ENCODE assay signal across 8 cellular contexts in the genomic region with DNA sequence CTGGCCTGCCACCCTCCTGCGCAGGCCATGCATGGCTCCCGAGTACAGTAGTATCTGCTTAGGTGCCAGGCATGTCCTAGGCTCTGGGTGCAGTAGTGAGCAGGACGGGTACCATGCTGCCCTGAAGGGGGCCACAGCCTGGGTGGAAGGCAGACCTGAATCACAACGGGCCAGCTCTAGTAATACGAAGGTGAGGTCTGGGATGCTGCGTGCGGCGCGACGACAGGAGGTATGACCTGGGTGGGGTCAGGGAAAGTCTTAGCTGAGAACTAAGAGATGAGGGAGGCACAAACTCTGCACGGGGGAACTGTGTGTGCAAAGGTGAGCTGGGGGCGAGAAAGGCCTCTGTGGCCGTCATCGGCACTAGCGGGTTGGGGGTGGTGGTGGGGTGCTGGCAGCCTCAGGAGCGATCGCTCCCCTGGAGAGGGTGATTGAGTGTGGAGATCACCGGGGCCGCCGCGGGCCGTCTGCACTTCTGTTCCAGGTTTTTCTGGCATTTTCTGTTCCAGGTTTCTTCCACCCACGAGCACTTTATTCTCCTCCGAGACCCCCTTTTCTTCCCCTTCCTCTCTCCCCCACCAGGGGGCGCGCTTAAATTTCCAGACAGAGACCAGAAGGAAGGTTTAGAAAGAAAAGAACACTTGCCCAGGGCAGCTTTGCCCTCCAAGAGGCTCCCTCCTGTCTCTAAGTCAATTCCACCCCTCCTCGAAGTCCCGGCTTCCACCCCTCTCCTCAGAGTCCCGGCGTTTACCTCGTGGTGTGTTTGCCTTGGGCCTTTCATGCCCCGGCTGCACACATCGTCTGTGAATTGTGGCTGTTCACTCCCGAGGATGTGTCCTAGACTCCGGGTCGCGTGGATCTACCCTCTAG. TPM values are rescaled to one million over a fixed set of nuclear protein-coding genes. Genes with fewer than 3 reads are reported as not detected.
DNase-seq lines count a peak whose midpoint lies in the region; ATAC-seq, FAIRE-seq and TF ChIP-seq lines count a peak whose summit lies in the region.

No MANE protein-coding gene starts in this region.

- H3K9me3 ChIP-seq in H1 (ENCODE audit: insufficient read depth in 2 of 2, low read depth in 1 of 2, low read length in 1 of 2) (no peaks in the 10 kb centered on the region), stomach (no peaks in the 10 kb centered on the region)

- no peaks in the 10 kb centered on the region for H3K23me2 ChIP-seq in H1 (ENCODE audit: low read depth, low read length)

- no peak overlapping the region for H2AK5ac ChIP-seq in H1 (ENCODE audit: low read depth, low read length)

- no peak overlapping the region for H3K4me2 ChIP-seq in H1 (ENCODE audit: insufficient read depth in 1 of 2, low read depth in 2 of 2, low read length in 2 of 2)

- H4K8ac ChIP-seq in H1 (ENCODE audit: extremely low read depth, insufficient read depth, low read length) = no peak overlapping the region

- H3K23ac ChIP-seq in H1 (ENCODE audit: insufficient read length) = no peak overlapping the region

- H3K4ac ChIP-seq in H1 (replicated peaks; ENCODE audit: insufficient read length, low read depth, low read length) = no peak overlapping the region

- no peaks in the 10 kb centered on the region for H3K79me2 ChIP-seq in H1 (ENCODE audit: control insufficient read depth in 1 of 2, insufficient read depth in 2 of 2, low read length in 2 of 2)

- intact Hi-C loops in stomach (cut with DNase I; ENCODE audit: low total_unique reads) = no loop called here

- peaks cover 18% of the 10 kb centered on the region for H3K27me3 Mint-ChIP-seq in activated CD4-positive, alpha-beta memory T cell treated with anti-CD3 and anti-CD28 coated beads, Interleukin-2, amount 10 ng/mL, durations not matched to agents 7 days and 5 days
- H3K27me3 Mint-ChIP-seq in naive B cell = peaks cover 18 to 35% (median 19%) of the 10 kb centered on the region in 3 donors

- H2BK12ac ChIP-seq in H1 (ENCODE audit: low read depth, low read length) = no peak overlapping the region

- peaks cover 0 to 6% (median under 1%) of the 10 kb centered on the region in 4 experiments; a peak in 3 of 7 replicates for H3K4me1 ChIP-seq in H1 (replicated peaks in 1 of 4; ENCODE audit: control insufficient read depth in 3 of 4, insufficient read depth in 4 of 4, low read length in 3 of 4)
- H3K4me1 ChIP-seq in stomach = peaks cover 0 to 45% (median 18%) of the 10 kb centered on the region in 4 donors

- no peak overlapping the region for H2BK15ac ChIP-seq in H1 (ENCODE audit: low read length)

- CTCF ChIA-PET in activated CD4-positive, alpha-beta memory T cell treated with anti-CD3 and anti-CD28 coated beads, Interleukin-2, amount 10 ng/mL, durations not matched to agents 7 days and 5 days (lab: Charles Lee) = interaction anchor here (0.6 to 2.1 kb wide), 9 partner anchors 8 to 352 kb away, joined by 3 to 8 read pairs (median 5); a partner anchor contains a TSS
- CTCF ChIA-PET in H1 (lab: Charles Lee; ENCODE audit: partially characterized antibody) = interaction anchor here (0.7 to 3.5 kb wide), 53 partner anchors 9 to 1011 kb away, joined by 3 to 54 read pairs (median 4); a partner anchor contains a TSS

- H3K4me3 Mint-ChIP-seq in activated CD4-positive, alpha-beta memory T cell treated with anti-CD3 and anti-CD28 coated beads, Interleukin-2, amount 10 ng/mL, durations not matched to agents 7 days and 5 days = no peak overlapping the region
- H3K4me3 Mint-ChIP-seq in naive B cell = peak overlapping the region in 6 of 8 donors; percentile 41 to 78 (median 61)

- no peak overlapping the region for H3K18ac ChIP-seq in H1 (ENCODE audit: extremely low read depth, low read length)

- peak overlapping the region; percentile 37 for H4K91ac ChIP-seq in H1 (replicated peaks; ENCODE audit: insufficient read length, low read length)

- H3K79me1 ChIP-seq in H1 (ENCODE audit: low read depth, low read length) = no peaks in the 10 kb centered on the region

- DNase-seq in NCI-H526 (lab: John Stamatoyannopoulos, UW) (peak; percentile 23 to 65), NCI-H526 treated with DMSO at 0.1 percent for 48 hours (lab: John Stamatoyannopoulos, UW) (no peak), NCI-H82 (lab: John Stamatoyannopoulos, UW) (peak; percentile 71), H1 (ENCODE audit: low read depth in 1 of 2, low spot score in 2 of 2) (peak in 1 of 2 experiments; percentile 97), naive B cell (peak; percentile 55), stomach (peak; percentile 69)
- DNase-seq in activated CD4-positive, alpha-beta memory T cell treated with anti-CD3 and anti-CD28 coated beads, Interleukin-2, amount 10 ng/mL, durations not matched to agents 7 days and 5 days = peak; percentile 65

- H3K56ac ChIP-seq in H1 (replicated peaks; ENCODE audit: insufficient read length, low read depth, low read length) = no peak overlapping the region

- H3K27ac ChIP-seq in H1 (ENCODE audit: low read depth, low read length) = no peak overlapping the region
- H3K27ac ChIP-seq in stomach = peak overlapping the region in 2 of 5 donors; percentile 19 to 61

- TF ChIP-seq POLR2A in H1 (IDR thresholded peaks at IDR 0.05; ENCODE audit: control extremely low read depth in 1 of 2, low read depth in 2 of 2, low read length in 2 of 2) = no peak
- no peak for TF ChIP-seq POLR2A in stomach (IDR thresholded peaks at IDR 0.05)
- TF ChIP-seq POLR2A in GM18505 (IDR thresholded peaks at IDR 0.05; ENCODE audit: borderline replicate concordance, extremely low read depth, insufficient read depth, insufficient read length) = no peak

- TF ChIP-seq CTCF in H1 (IDR thresholded peaks at IDR 0.05; ENCODE audit: control extremely low read depth in 1 of 3, insufficient read depth in 1 of 3, low read depth in 1 of 3, low read length in 3 of 3) (peak; percentile 47 to 76 (median 73)), stomach (IDR thresholded peaks at IDR 0.05) (peak in 6 of 7 experiments; percentile 25 to 94 (median 79))

- POLR2A ChIA-PET in activated CD4-positive, alpha-beta memory T cell treated with anti-CD3 and anti-CD28 coated beads, Interleukin-2, amount 10 ng/mL, durations not matched to agents 7 days and 5 days (lab: Charles Lee) = no interaction called here
- POLR2A ChIA-PET in H1 (lab: Charles Lee; ENCODE audit: partially characterized antibody) = interaction anchor here (0.6 to 1.5 kb wide), 3 partner anchors 13 to 54 kb away, joined by 3 to 6 read pairs (median 4); a partner anchor contains a TSS

- no peak overlapping the region for H3K27ac Mint-ChIP-seq in activated CD4-positive, alpha-beta memory T cell treated with anti-CD3 and anti-CD28 coated beads, Interleukin-2, amount 10 ng/mL, durations not matched to agents 7 days and 5 days
- H3K27ac Mint-ChIP-seq in naive B cell = peak overlapping the region in 1 of 6 donors; percentile 69

- TF ChIP-seq EP300 in H1 (IDR thresholded peaks at IDR 0.05; ENCODE audit: borderline replicate concordance in 1 of 2, low read depth in 2 of 2, low read length in 2 of 2) (no peak), stomach (IDR thresholded peaks at IDR 0.05) (no peak)

- H3K14ac ChIP-seq in H1 (ENCODE audit: insufficient read length) = no peak overlapping the region

- H3K9me3 Mint-ChIP-seq in activated CD4-positive, alpha-beta memory T cell treated with anti-CD3 and anti-CD28 coated beads, Interleukin-2, amount 10 ng/mL, durations not matched to agents 7 days and 5 days = no peaks in the 10 kb centered on the region
- H3K9me3 Mint-ChIP-seq in naive B cell = peaks cover 0 to 1% (median 0%) of the 10 kb centered on the region in 7 donors

- H3K9ac ChIP-seq in H1 (replicated peaks in 1 of 4; ENCODE audit: extremely low read depth in 1 of 4, low read depth in 3 of 4, low read length in 3 of 4) = no peak overlapping the region

- H2AFZ ChIP-seq in H1 (ENCODE audit: low read length) = no peak overlapping the region

- no peaks in the 10 kb centered on the region for H4K20me1 ChIP-seq in H1 (replicated peaks in 1 of 2; ENCODE audit: control insufficient read depth in 1 of 2, insufficient read depth in 2 of 2, low read length in 2 of 2)

- peak; percentile 28 for FAIRE-seq in H1 (lab: Jason Lieb, UNC)

- 68% methylated on average over 35 of the region's 37 CpGs; no CpG with 5 or more reads in 1 of the 2 experiments for WGBS in H1 (ENCODE audit: extremely low coverage in 1 of 2, insufficient coverage in 1 of 2, insufficient read length in 1 of 2, insufficient replicate concordance in 2 of 2, low coverage in 1 of 2, low lambda C conversion rate in 2 of 2, missing lambda C conversion rate in 1 of 2), 2 experiments
- 49 to 57% (median 53%) methylated on average over 37 of the region's 37 CpGs for WGBS in stomach, 5 donors

- TF ChIP-seq RAD21 in H1 (IDR thresholded peaks at IDR 0.05 in 1 of 2, conservative IDR thresholded peaks at IDR 0.05 in 1 of 2; ENCODE audit: low read depth in 2 of 2, low read length in 2 of 2) = peak; percentile 66 to 75

- no peak overlapping the region for H2BK20ac ChIP-seq in H1 (ENCODE audit: low read length)

- no peaks in the 10 kb centered on the region for H3K36me3 Mint-ChIP-seq in activated CD4-positive, alpha-beta memory T cell treated with anti-CD3 and anti-CD28 coated beads, Interleukin-2, amount 10 ng/mL, durations not matched to agents 7 days and 5 days (ENCODE audit: low read depth)
- H3K36me3 Mint-ChIP-seq in naive B cell = no peaks in the 10 kb centered on the region

- H3K4me3 ChIP-seq in H1 (ENCODE audit: extremely low read depth in 1 of 4, insufficient read depth in 2 of 4, low read depth in 3 of 4, low read length in 4 of 4) (no peak overlapping the region), stomach (peak overlapping the region in 3 of 4 donors; percentile 12 to 33 (median 26))

- no peak overlapping the region for H4K5ac ChIP-seq in H1 (ENCODE audit: insufficient read length, low read depth, low read length)

- H2BK5ac ChIP-seq in H1 (ENCODE audit: low read depth, low read length) = no peak overlapping the region

- ATAC-seq in naive B cell (ENCODE audit: low read depth in 2 of 2) = peak; percentile 52 to 55
- no peak for ATAC-seq in GM18505 (IDR thresholded peaks at IDR 0.05; ENCODE audit: unreplicated experiment)

- H3K27me3 ChIP-seq in H1 (replicated peaks in 1 of 4; ENCODE audit: control insufficient read depth in 3 of 4, extremely low read depth in 1 of 4, insufficient read depth in 3 of 4, low read length in 3 of 4) = no peaks in the 10 kb centered on the region
- H3K27me3 ChIP-seq in stomach = no peaks in the 10 kb centered on the region

- no peaks in the 10 kb centered on the region; a peak in 1 of 8 replicates for H3K36me3 ChIP-seq in H1 (ENCODE audit: control insufficient read depth in 2 of 4, insufficient read depth in 4 of 4, low read length in 3 of 4)
- H3K36me3 ChIP-seq in stomach = peaks cover 0 to 38% (median 18%) of the 10 kb centered on the region in 4 donors

- H2BK120ac ChIP-seq in H1 (replicated peaks; ENCODE audit: low read depth, low read length) = no peak overlapping the region

- H3K4me1 Mint-ChIP-seq in activated CD4-positive, alpha-beta memory T cell treated with anti-CD3 and anti-CD28 coated beads, Interleukin-2, amount 10 ng/mL, durations not matched to agents 7 days and 5 days = peaks cover 10% of the 10 kb centered on the region
- peaks cover 9 to 14% (median 13%) of the 10 kb centered on the region in 3 donors for H3K4me1 Mint-ChIP-seq in naive B cell

RNA-seq across cellular contexts. Expression of a gene that starts 15.1 kb away (rescaled TPM):
- total RNA-seq in activated CD4-positive, alpha-beta memory T cell treated with anti-CD3 and anti-CD28 coated beads, Interleukin-2, amount 10 ng/mL, durations not matched to agents 7 days and 5 days = not detected
- total RNA-seq in H1 (2021; fragmentation: NEBNext Ultra II Directional; extraction: Animal tissue kit (Norgen Biotek cat#: 25700)) = 8.3 and 10.7 TPM in 2 replicates
- polyA plus RNA-seq in H1 (2011; rRNA removed) (29.1 and 37.7 TPM in 2 replicates), naive B cell (ENCODE audit: low read depth in 6 of 6) (not detected), stomach (10 to 100 TPM; 11.2 to 52.4 (median 16.1) TPM)
- polyA plus RNA-seq in H1 (2011; cell fraction: cytosol; rRNA removed) = 21.9 TPM
- 23.0 TPM for polyA plus RNA-seq in H1 (2011; cell fraction: nucleus; rRNA removed)
- polyA plus RNA-seq in H1 (2012, experiment 1 of 2) = 7.5 to 15.1 TPM (median 12.4 TPM) in 4 replicates
- polyA plus RNA-seq in H1 (2012, experiment 2 of 2) = 4.6 TPM
- polyA plus RNA-seq in H1 (2013, experiment 1 of 2) = 7.5 TPM
- 7.0 TPM for polyA plus RNA-seq in H1 (2013, experiment 2 of 2)
- 6.6 and 9.8 TPM in 2 replicates for polyA minus RNA-seq in H1 (2011; rRNA and poly(A)+ RNA removed)
- 13.9 TPM for polyA minus RNA-seq in H1 (2011; cell fraction: cytosol; rRNA and poly(A)+ RNA removed)
- polyA minus RNA-seq in H1 (2011; cell fraction: nucleus; rRNA and poly(A)+ RNA removed) = 12.8 TPM
- total RNA-seq in stomach = 10 to 100 TPM in 4 of 5 donors, not detected in 1; 13.9 to 37.8 (median 25.4) TPM

RNA-seq across cellular contexts. Expression of a gene that starts 21.6 kb away (rescaled TPM):
- total RNA-seq in activated CD4-positive, alpha-beta memory T cell treated with anti-CD3 and anti-CD28 coated beads, Interleukin-2, amount 10 ng/mL, durations not matched to agents 7 days and 5 days = under 1 TPM; 0.10 to 0.28 TPM
- 0.54 and 0.60 TPM in 2 replicates for total RNA-seq in H1 (2021; fragmentation: NEBNext Ultra II Directional; extraction: Animal tissue kit (Norgen Biotek cat#: 25700))
- 0.31 and 0.45 TPM in 2 replicates for polyA plus RNA-seq in H1 (2011; rRNA removed)
- 0.30 TPM for polyA plus RNA-seq in H1 (2011; cell fraction: cytosol; rRNA removed)
- polyA plus RNA-seq in H1 (2011; cell fraction: nucleus; rRNA removed) = 0.44 TPM
- 0.17 to 0.24 TPM (median 0.19 TPM) in 3 of 4 replicates, not detected in the other for polyA plus RNA-seq in H1 (2012, experiment 1 of 2)
- not detected for polyA plus RNA-seq in H1 (2012, experiment 2 of 2)
- 0.08 TPM for polyA plus RNA-seq in H1 (2013, experiment 1 of 2)
- 0.13 TPM for polyA plus RNA-seq in H1 (2013, experiment 2 of 2)
- polyA minus RNA-seq in H1 (2011; rRNA and poly(A)+ RNA removed) = 0.37 and 0.38 TPM in 2 replicates
- polyA minus RNA-seq in H1 (2011; cell fraction: cytosol; rRNA and poly(A)+ RNA removed) = 0.81 TPM
- polyA minus RNA-seq in H1 (2011; cell fraction: nucleus; rRNA and poly(A)+ RNA removed) = 1.00 TPM
- polyA plus RNA-seq in naive B cell (ENCODE audit: low read depth in 6 of 6) = not detected
- total RNA-seq in stomach = 10 to 100 TPM in 1 of 5 donors, 1 to 10 TPM in 1, under 1 TPM in 1, not detected in 2; 0.37 to 24.5 (median 6.1) TPM
- under 1 TPM; 0.31 to 0.61 (median 0.45) TPM for polyA plus RNA-seq in stomach

RNA-seq across cellular contexts. Expression of a gene that starts 44.9 kb away (rescaled TPM):
- 10 to 100 TPM in 1 of 2 experiments, 1 to 10 TPM in 1; 9.7 to 10.5 TPM for total RNA-seq in activated CD4-positive, alpha-beta memory T cell treated with anti-CD3 and anti-CD28 coated beads, Interleukin-2, amount 10 ng/mL, durations not matched to agents 7 days and 5 days
- total RNA-seq in H1 (2021; fragmentation: NEBNext Ultra II Directional; extraction: Animal tissue kit (Norgen Biotek cat#: 25700)) = 7.4 and 8.2 TPM in 2 replicates
- polyA plus RNA-seq in H1 (2011; rRNA removed) (8.9 and 9.3 TPM in 2 replicates), naive B cell (ENCODE audit: low read depth in 6 of 6) (under 1 TPM in 2 of 6 donors, not detected in 4; 0.45 to 0.73 TPM), stomach (10 to 100 TPM in 2 of 3 donors, 1 to 10 TPM in 1; 9.0 to 21.2 (median 20.4) TPM)
- 11.6 TPM for polyA plus RNA-seq in H1 (2011; cell fraction: cytosol; rRNA removed)
- polyA plus RNA-seq in H1 (2011; cell fraction: nucleus; rRNA removed) = 13.6 TPM
- polyA plus RNA-seq in H1 (2012, experiment 1 of 2) = 8.6 to 11.1 TPM (median 10.7 TPM) in 4 replicates
- 4.2 TPM for polyA plus RNA-seq in H1 (2012, experiment 2 of 2)
- polyA plus RNA-seq in H1 (2013, experiment 1 of 2) = 9.8 TPM
- polyA plus RNA-seq in H1 (2013, experiment 2 of 2) = 9.3 TPM
- 14.1 and 18.4 TPM in 2 replicates for polyA minus RNA-seq in H1 (2011; rRNA and poly(A)+ RNA removed)
- 5.3 TPM for polyA minus RNA-seq in H1 (2011; cell fraction: cytosol; rRNA and poly(A)+ RNA removed)
- 6.9 TPM for polyA minus RNA-seq in H1 (2011; cell fraction: nucleus; rRNA and poly(A)+ RNA removed)
- total RNA-seq in stomach = 100 to 1,000 TPM in 1 of 5 donors, 10 to 100 TPM in 4; 18.7 to 109 (median 37.9) TPM

Comparison
In these comparisons a context has a peak if more than half of its experiments do, and no peak if none do; other contexts are left out.
1. H3K4me3 ChIP-seq: peak in stomach (3 of 4); none in H1 (0 of 4).